Comparison of ENCODE assay signal across 19 cellular contexts in the genomic region with DNA sequence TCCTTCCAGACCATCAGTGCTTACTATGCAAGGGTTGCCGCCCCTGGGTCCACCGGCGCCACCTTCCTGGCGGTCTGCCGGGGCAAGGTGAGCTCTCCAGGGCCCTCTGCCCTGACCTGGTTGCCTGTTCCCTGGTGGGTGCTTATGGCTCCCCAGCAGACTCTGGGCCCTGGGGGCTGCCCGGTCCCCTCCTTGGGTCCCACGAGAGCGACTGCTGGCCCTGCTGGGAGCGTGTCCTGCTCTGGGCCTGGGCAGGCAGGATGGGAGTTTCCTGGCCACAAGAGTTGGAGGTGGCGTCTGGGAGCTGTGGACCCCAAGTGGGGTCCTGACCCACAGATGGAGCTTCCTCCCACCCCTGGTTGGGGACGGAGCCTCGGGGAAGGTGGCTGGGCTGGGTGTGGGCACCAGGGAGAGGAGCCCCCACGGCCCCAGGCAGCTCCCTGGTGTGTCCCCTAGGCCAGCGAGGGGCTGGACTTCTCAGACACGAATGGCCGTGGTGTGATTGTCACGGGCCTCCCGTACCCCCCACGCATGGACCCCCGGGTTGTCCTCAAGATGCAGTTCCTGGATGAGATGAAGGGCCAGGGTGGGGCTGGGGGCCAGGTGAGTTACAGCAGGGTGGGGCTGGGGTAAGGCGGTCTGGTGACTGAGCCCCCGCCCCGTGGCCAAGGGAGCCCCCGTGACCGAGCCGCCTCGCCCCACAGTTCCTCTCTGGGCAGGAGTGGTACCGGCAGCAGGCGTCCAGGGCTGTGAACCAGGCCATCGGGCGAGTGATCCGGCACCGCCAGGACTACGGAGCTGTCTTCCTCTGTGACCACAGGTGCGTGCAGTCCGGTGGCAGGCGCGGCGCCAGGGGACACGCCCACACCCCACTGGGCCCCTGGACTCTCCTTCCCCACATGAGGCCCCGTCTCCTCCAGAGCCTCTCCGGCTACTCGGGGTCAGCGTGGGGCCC. TPM values are rescaled to one million over a fixed set of nuclear protein-coding genes. Genes with fewer than 3 reads are reported as not detected.
DNase-seq lines count a peak whose midpoint lies in the region; ATAC-seq and TF ChIP-seq lines count a peak whose summit lies in the region.
"Had no signal": no experiment of that assay in that cellular context is flagged by ENCODE, and none has a peak within 500 bp of the region (broad histone marks: within the 10 kb centered on the region; RNA-seq: fewer than 3 reads in every experiment).

No MANE protein-coding gene starts in this region.

- H3K4ac ChIP-seq in mesenchymal stem cell (ENCODE audit: low read depth in 1 of 2, low read length in 2 of 2): no peak overlapping the region

- H3K4me1 Mint-ChIP-seq in activated T-cell treated with anti-CD3 and anti-CD28 coated beads, Interleukin-2, amount 50 U/mL, for 4 hours (ENCODE audit: low read depth): peaks cover 9% of the 10 kb centered on the region

- peak overlapping the region; percentile 46 for H4K91ac ChIP-seq in mesenchymal stem cell (ENCODE audit: low read length)

- TF ChIP-seq CTCF in colonic mucosa (IDR thresholded peaks at IDR 0.05): no peak
- TF ChIP-seq CTCF in suprapubic skin (IDR thresholded peaks at IDR 0.05): no peak

- DNase-seq in colonic mucosa (no peak), mesenchymal stem cell (no peak), suprapubic skin (ENCODE audit: low spot score in 2 of 2) (no peak), NCI-H82 (lab: John Stamatoyannopoulos, UW) (no peak)
- DNase-seq in activated T-cell treated with anti-CD3 and anti-CD28 coated beads, Interleukin-2, amount 50 U/mL, for 4 hours: no peak
- DNase-seq: activated CD4-positive, alpha-beta T cell treated with anti-CD3 and anti-CD28 coated beads for 48 hours; activated effector memory CD4-positive, alpha-beta T cell treated with anti-CD3 and anti-CD28 coated beads, Interleukin-2, amount 50 U/mL, for 16 hours; AML-193; DND-41; Karpas-422; NCI-H1048; NCI-H2081; stimulated activated CD4-positive, alpha-beta T cell treated with anti-CD3 and anti-CD28 coated beads, Interleukin-4, amount 100 ng/mL, for 4 hours had no signal

- H3K9ac ChIP-seq in colonic mucosa (ENCODE audit: low read depth in 2 of 2, low read length in 2 of 2) (peak overlapping the region in 1 of 2 donors; percentile 12), mesenchymal stem cell (ENCODE audit: low read length) (no peak overlapping the region)

- no peak for ATAC-seq in HG02759 (IDR thresholded peaks at IDR 0.05; ENCODE audit: unreplicated experiment)
- ATAC-seq in activated T-cell treated with anti-CD3 and anti-CD28 coated beads, Interleukin-2, amount 50 U/mL, for 4 hours: no peak
- ATAC-seq: pancreas had no signal

- H2BK15ac ChIP-seq in mesenchymal stem cell (ENCODE audit: low read depth, poor library complexity, severe bottlenecking): peak overlapping the region; percentile 9

- H3K18ac ChIP-seq in mesenchymal stem cell (ENCODE audit: low read depth in 1 of 2, low read length in 2 of 2): peak overlapping the region in 1 of 2 experiments; percentile 58

- H2BK5ac ChIP-seq in mesenchymal stem cell (ENCODE audit: low read depth, low read length, poor library complexity, severe bottlenecking): no peak overlapping the region

- H3K36me3 ChIP-seq in colonic mucosa: no peaks in the 10 kb centered on the region
- peaks cover 4 to 48% of the 10 kb centered on the region in 2 experiments for H3K36me3 ChIP-seq in mesenchymal stem cell (ENCODE audit: control insufficient read depth in 1 of 2, insufficient read depth in 2 of 2, low read depth in 1 of 2, low read length in 2 of 2)
- H3K36me3 ChIP-seq in suprapubic skin: no peaks in the 10 kb centered on the region
- H3K36me3 ChIP-seq: pancreas had no signal

- no peak overlapping the region for H2AFZ ChIP-seq in mesenchymal stem cell (ENCODE audit: low read depth, low read length)

- TF ChIP-seq RAD21 in Ishikawa (IDR thresholded peaks at IDR 0.05; ENCODE audit: low read depth): no peak

- H3K9me3 ChIP-seq in colonic mucosa (no peaks in the 10 kb centered on the region), mesenchymal stem cell (ENCODE audit: control insufficient read depth, low read length) (no peaks in the 10 kb centered on the region), suprapubic skin (no peaks in the 10 kb centered on the region)
- H3K9me3 ChIP-seq: adrenal gland, pancreas had no signal

- H3K4me2 ChIP-seq in mesenchymal stem cell (ENCODE audit: low read length, poor library complexity, severe bottlenecking): no peak overlapping the region
- H3K4me2 ChIP-seq: smooth muscle cell had no signal

- peaks cover 33% of the 10 kb centered on the region for H3K4me1 ChIP-seq in colonic mucosa
- peaks cover 45% of the 10 kb centered on the region for H3K4me1 ChIP-seq in mesenchymal stem cell (ENCODE audit: control insufficient read depth, insufficient read depth, low read depth, low read length)
- H3K4me1 ChIP-seq in suprapubic skin: peaks cover 71% of the 10 kb centered on the region
- H3K4me1 ChIP-seq: pancreas had no signal

- 97% methylated on average over 44 of the region's 44 CpGs for WGBS in mesenchymal stem cell
- WGBS in suprapubic skin: 80% methylated on average over 7 of the region's 44 CpGs

- intact Hi-C loops in colonic mucosa (cut with DNase I): no loop called here

- H3K23ac ChIP-seq in mesenchymal stem cell (ENCODE audit: low read length in 2 of 2): no peak overlapping the region

- no peaks in the 10 kb centered on the region for H3K27me3 Mint-ChIP-seq in activated T-cell treated with anti-CD3 and anti-CD28 coated beads, Interleukin-2, amount 50 U/mL, for 4 hours (ENCODE audit: low read depth)

- TF ChIP-seq EP300 in Ishikawa (IDR thresholded peaks at IDR 0.05; ENCODE audit: borderline replicate concordance): no peak
- TF ChIP-seq EP300 in suprapubic skin (IDR thresholded peaks at IDR 0.05): no peak

- no peak overlapping the region for H4K8ac ChIP-seq in mesenchymal stem cell (ENCODE audit: low read length)

- peak overlapping the region; percentile 12 for H2AK5ac ChIP-seq in mesenchymal stem cell (ENCODE audit: low read length, severe bottlenecking)

- H3K9me3 Mint-ChIP-seq in activated T-cell treated with anti-CD3 and anti-CD28 coated beads, Interleukin-2, amount 50 U/mL, for 4 hours: no peaks in the 10 kb centered on the region

- H2BK12ac ChIP-seq in mesenchymal stem cell (ENCODE audit: low read length in 2 of 2): peak overlapping the region in 1 of 2 experiments; percentile 42

- no peak overlapping the region for H3K4me3 Mint-ChIP-seq in activated T-cell treated with anti-CD3 and anti-CD28 coated beads, Interleukin-2, amount 50 U/mL, for 4 hours

- no peak for TF ChIP-seq POLR2A in suprapubic skin (IDR thresholded peaks at IDR 0.05)

- H3K27me3 ChIP-seq in colonic mucosa: no peaks in the 10 kb centered on the region
- no peaks in the 10 kb centered on the region for H3K27me3 ChIP-seq in mesenchymal stem cell (ENCODE audit: control insufficient read depth in 1 of 2, insufficient read depth in 1 of 2, low read length in 2 of 2)
- H3K27me3 ChIP-seq in suprapubic skin: no peaks in the 10 kb centered on the region
- H3K27me3 ChIP-seq: adrenal gland, pancreas had no signal

- H3K14ac ChIP-seq in mesenchymal stem cell (ENCODE audit: low read length in 2 of 2): peak overlapping the region in 1 of 2 experiments; percentile 41

- H3K27ac ChIP-seq in colonic mucosa (peak overlapping the region; percentile 83), mesenchymal stem cell (ENCODE audit: low read length, poor library complexity, severe bottlenecking) (no peak overlapping the region), suprapubic skin (peak overlapping the region; percentile 1)
- H3K27ac ChIP-seq: pancreas had no signal

- H3K36me3 Mint-ChIP-seq in activated T-cell treated with anti-CD3 and anti-CD28 coated beads, Interleukin-2, amount 50 U/mL, for 4 hours (ENCODE audit: insufficient read depth): peaks cover 2% of the 10 kb centered on the region

- H2BK120ac ChIP-seq in mesenchymal stem cell (ENCODE audit: low read depth, low read length): no peak overlapping the region

- peak overlapping the region; percentile 26 for H3K4me3 ChIP-seq in colonic mucosa
- no peak overlapping the region for H3K4me3 ChIP-seq in mesenchymal stem cell (ENCODE audit: insufficient read depth in 1 of 2, low read depth in 1 of 2, low read length in 2 of 2)
- no peak overlapping the region for H3K4me3 ChIP-seq in suprapubic skin
- H3K4me3 ChIP-seq: adrenal gland, lung, pancreas, smooth muscle cell had no signal

- H3K79me1 ChIP-seq in mesenchymal stem cell (replicated peaks; ENCODE audit: low read length, poor library complexity, severe bottlenecking): peaks cover 4% of the 10 kb centered on the region

TF ChIP-seq in Ishikawa, 13 proteins besides CTCF, POLR2A, EP300 and RAD21:
- TF ChIP-seq ZBTB7A (IDR thresholded peaks at IDR 0.05; ENCODE audit: low read depth): no peak
- peak; percentile 57 for TF ChIP-seq NFIC (IDR thresholded peaks at IDR 0.05)
- TF ChIP-seq TCF12 (IDR thresholded peaks at IDR 0.05; ENCODE audit: low read depth): peak; percentile 58

RNA-seq across cellular contexts. Expression of gene TNFRSF6B, which starts 7.1 kb away (rescaled TPM):
- 1 to 10 TPM in 1 of 2 donors, not detected in 1; 7.5 TPM for total RNA-seq in colonic mucosa
- polyA plus RNA-seq in mesenchymal stem cell (2013, experiment 1 of 2): 23.7 TPM
- polyA plus RNA-seq in mesenchymal stem cell (2013, experiment 2 of 2): 23.9 TPM
- 10 to 100 TPM in 2 of 4 donors, 1 to 10 TPM in 2; 2.1 to 16.1 (median 11.1) TPM for total RNA-seq in suprapubic skin
- under 1 TPM in 1 of 3 donors, not detected in 2; 0.47 TPM for total RNA-seq in activated T-cell treated with anti-CD3 and anti-CD28 coated beads, Interleukin-2, amount 50 U/mL, for 4 hours

RNA-seq across cellular contexts. Expression of gene ARFRP1, which starts 18.5 kb away (rescaled TPM):
- 10 to 100 TPM; 35.3 to 76.9 TPM for total RNA-seq in colonic mucosa
- polyA plus RNA-seq in mesenchymal stem cell (2013, experiment 1 of 2): 13.5 TPM
- polyA plus RNA-seq in mesenchymal stem cell (2013, experiment 2 of 2): 14.0 TPM
- 10 to 100 TPM; 22.1 to 31.9 (median 27.6) TPM for total RNA-seq in suprapubic skin
- total RNA-seq in activated T-cell treated with anti-CD3 and anti-CD28 coated beads, Interleukin-2, amount 50 U/mL, for 4 hours: 10 to 100 TPM; 62.1 to 67.1 (median 63.5) TPM

RNA-seq across cellular contexts. Expression of gene ZGPAT, which starts 18.5 kb away (rescaled TPM):
- total RNA-seq in colonic mucosa (10 to 100 TPM; 27.2 to 41.4 TPM), suprapubic skin (10 to 100 TPM; 21.7 to 25.8 (median 23.3) TPM)
- 11.5 TPM for polyA plus RNA-seq in mesenchymal stem cell (2013, experiment 1 of 2)
- polyA plus RNA-seq in mesenchymal stem cell (2013, experiment 2 of 2): 11.8 TPM
- 10 to 100 TPM; 38.1 to 43.9 (median 42.0) TPM for total RNA-seq in activated T-cell treated with anti-CD3 and anti-CD28 coated beads, Interleukin-2, amount 50 U/mL, for 4 hours

RNA-seq across cellular contexts. Expression of gene RTEL1, which starts 31.2 kb away (rescaled TPM):
- 10 to 100 TPM; 25.7 to 34.9 TPM for total RNA-seq in colonic mucosa
- 9.2 TPM for polyA plus RNA-seq in mesenchymal stem cell (2013, experiment 1 of 2)
- polyA plus RNA-seq in mesenchymal stem cell (2013, experiment 2 of 2): 9.3 TPM
- total RNA-seq in suprapubic skin: 10 to 100 TPM in 2 of 4 donors, 1 to 10 TPM in 2; 6.9 to 26.6 (median 13.9) TPM
- total RNA-seq in activated T-cell treated with anti-CD3 and anti-CD28 coated beads, Interleukin-2, amount 50 U/mL, for 4 hours: 10 to 100 TPM; 50.6 to 67.7 (median 62.3) TPM

RNA-seq across cellular contexts. Expression of gene STMN3, which starts 36.1 kb away (rescaled TPM):
- 1 to 10 TPM; 2.5 to 5.3 TPM for total RNA-seq in colonic mucosa
- polyA plus RNA-seq in mesenchymal stem cell (2013, experiment 1 of 2): 11.7 TPM
- 12.0 TPM for polyA plus RNA-seq in mesenchymal stem cell (2013, experiment 2 of 2)
- 10 to 100 TPM; 14.2 to 20.7 (median 17.0) TPM for total RNA-seq in suprapubic skin
- 10 to 100 TPM; 11.4 to 16.2 (median 12.4) TPM for total RNA-seq in activated T-cell treated with anti-CD3 and anti-CD28 coated beads, Interleukin-2, amount 50 U/mL, for 4 hours
